Comparison of ENCODE assay signal across 29 cellular contexts in genomic region chr6:150962436-150962835, GRCh38.
"Had no signal": no experiment of that assay in that cellular context is flagged by ENCODE, and none has a peak within 500 bp of the region (broad histone marks: within the 10 kb centered on the region; RNA-seq: fewer than 3 reads in every experiment).

No MANE protein-coding gene starts in this region.

- H3K4me3 Mint-ChIP-seq: natural killer cell; nephron; neural progenitor cell; stimulated activated memory B cell treated with anti-CD40 and anti-IgM and Interleukin-4, amounts not matched to agents 10 μg/mL and 1 μg/mL and 100 μg/mL, for 72 hours; stimulated activated naive CD8-positive, alpha-beta T cell treated with anti-CD3 and anti-CD28 coated beads, Interleukin-15, amount 100 ng/mL, for 72 hours had no signal

- DNase-seq: natural killer cell; occipital lobe; ovary; posterior cingulate gyrus; psoas muscle; right cardiac atrium; right lobe of liver; sigmoid colon; small intestine; stimulated activated CD4-positive, alpha-beta T cell treated with anti-CD3 and anti-CD28 coated beads, Interleukin-15, amount 100 ng/mL, for 24 hours; stimulated activated CD4-positive, alpha-beta T cell treated with anti-CD3 and anti-CD28 coated beads, Interleukin-4, amount 100 ng/mL, for 1 hour; stimulated activated CD4-positive, alpha-beta T cell treated with anti-CD3 and anti-CD28 coated beads, Interleukin-4, amount 100 ng/mL, for 4 hours; stimulated activated CD8-positive, alpha-beta memory T cell treated with anti-CD3 and anti-CD28 coated beads, Interleukin-4, amount 100 ng/mL, for 48 hours; stimulated activated naive CD4-positive, alpha-beta T cell; stimulated activated naive CD8-positive, alpha-beta T cell treated with anti-CD3 and anti-CD28 coated beads, Interleukin-15, amount 100 ng/mL, for 72 hours; stimulated activated naive CD8-positive, alpha-beta T cell treated with anti-CD3 and anti-CD28 coated beads, Interleukin-15, Interleukin-2, amounts not matched to agents 100 U/mL and 50 U/mL, for 24 hours; substantia nigra; thyroid gland; trophoblast cell; upper lobe of left lung had no signal

- H3K27me3 Mint-ChIP-seq: progenitor cell of endocrine pancreas; stimulated activated memory B cell treated with anti-CD40 and anti-IgM and Interleukin-4, amounts not matched to agents 10 μg/mL and 1 μg/mL and 100 μg/mL, for 72 hours; stimulated activated naive CD8-positive, alpha-beta T cell treated with anti-CD3 and anti-CD28 coated beads, Interleukin-15, amount 100 ng/mL, for 72 hours had no signal

- H3K36me3 Mint-ChIP-seq: natural killer cell had no signal

- H3K27ac Mint-ChIP-seq: natural killer cell; nephron; neural progenitor cell; progenitor cell of endocrine pancreas; stimulated activated memory B cell treated with anti-CD40 and anti-IgM and Interleukin-4, amounts not matched to agents 10 μg/mL and 1 μg/mL and 100 μg/mL, for 72 hours; stimulated activated naive CD8-positive, alpha-beta T cell treated with anti-CD3 and anti-CD28 coated beads, Interleukin-15, amount 100 ng/mL, for 72 hours had no signal

- H3K27ac ChIP-seq: neural progenitor cell, ovary, parathyroid adenoma, psoas muscle, right lobe of liver, sigmoid colon, suprapubic skin, thoracic aorta, thyroid gland, tibial nerve, upper lobe of left lung, vagina had no signal

- H3K9me3 Mint-ChIP-seq: natural killer cell; nephron; neural progenitor cell; stimulated activated memory B cell treated with anti-CD40 and anti-IgM and Interleukin-4, amounts not matched to agents 10 μg/mL and 1 μg/mL and 100 μg/mL, for 72 hours; stimulated activated naive CD8-positive, alpha-beta T cell treated with anti-CD3 and anti-CD28 coated beads, Interleukin-15, amount 100 ng/mL, for 72 hours had no signal

- H3K9me3 ChIP-seq: ovary, psoas muscle, right lobe of liver, sigmoid colon, suprapubic skin, thoracic aorta, thyroid gland, tibial nerve, upper lobe of left lung, vagina had no signal

- H3K9ac ChIP-seq: neural progenitor cell, parathyroid adenoma had no signal

- H3K4me3 ChIP-seq: neural progenitor cell, ovary, psoas muscle, right lobe of liver, sigmoid colon, suprapubic skin, thoracic aorta, thyroid gland, tibial nerve, upper lobe of left lung, vagina had no signal

- H3K4me1 ChIP-seq: neural progenitor cell, parathyroid adenoma, psoas muscle, right lobe of liver, suprapubic skin, thyroid gland, tibial nerve, upper lobe of left lung, vagina had no signal

- H3K27me3 ChIP-seq: neural progenitor cell, ovary, right lobe of liver, sigmoid colon, suprapubic skin, thyroid gland, tibial nerve, upper lobe of left lung, vagina had no signal

- H3K4me1 Mint-ChIP-seq: natural killer cell; neural progenitor cell; stimulated activated naive CD8-positive, alpha-beta T cell treated with anti-CD3 and anti-CD28 coated beads, Interleukin-15, amount 100 ng/mL, for 72 hours had no signal

- H3K36me3 ChIP-seq: neural progenitor cell, ovary, right lobe of liver, suprapubic skin, thyroid gland, upper lobe of left lung, vagina had no signal
